Comparison of ENCODE assay signal across 8 cellular contexts in the genomic region with DNA sequence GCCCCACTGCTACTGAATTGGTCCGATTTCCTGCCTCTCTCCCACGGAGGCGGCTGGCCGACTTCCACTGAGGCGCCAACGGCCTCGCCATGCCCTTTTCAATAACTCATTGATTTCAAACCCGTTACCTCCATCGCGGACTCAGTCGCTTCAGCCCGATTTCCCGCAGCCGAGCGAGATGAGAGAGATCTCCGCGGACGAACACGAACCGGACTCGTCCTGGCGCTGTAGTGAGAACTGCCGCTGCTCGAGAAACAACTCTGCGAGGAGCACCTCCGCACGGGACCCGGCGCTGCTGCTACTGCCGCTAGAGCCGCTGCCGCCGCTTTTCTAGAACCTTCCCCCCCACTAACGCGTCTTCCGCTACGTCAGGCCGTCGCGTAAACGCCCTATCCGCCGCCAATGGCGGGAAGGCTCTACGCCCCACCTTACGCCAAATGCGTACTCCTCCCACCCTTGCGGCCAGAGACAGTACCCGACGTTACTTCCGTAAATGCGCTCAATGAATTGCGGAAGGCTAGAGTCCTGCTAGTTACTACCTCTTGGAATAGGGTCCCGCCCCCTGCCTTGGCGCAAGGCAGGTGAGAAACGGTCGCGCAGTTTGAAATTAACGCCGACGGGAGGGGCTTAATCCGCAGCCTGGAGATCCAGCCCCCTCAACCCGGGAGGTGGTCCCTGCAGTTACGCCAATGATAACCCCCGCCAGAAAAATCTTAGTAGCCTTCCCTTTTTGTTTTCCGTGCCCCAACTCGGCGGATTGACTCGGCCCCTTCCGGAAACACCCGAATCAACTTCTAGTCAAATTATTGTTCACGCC. TPM values are rescaled to one million over a fixed set of nuclear protein-coding genes. Genes with fewer than 3 reads are reported as not detected.
DNase-seq lines count a peak whose midpoint lies in the region; ATAC-seq and TF ChIP-seq lines count a peak whose summit lies in the region.

A gene (minus strand): TSS at position 303 of the 817 bp plus-strand sequence. CDS start 169 bp downstream, at position 134.

- TF ChIP-seq POLR2A in GM19099 (IDR thresholded peaks at IDR 0.05; ENCODE audit: extremely low read depth, insufficient read length, low read depth), result peak; percentile 100

- H3K4me3 ChIP-seq in AG10803 (ENCODE audit: low read length), result peak within 1 kb of the TSS; percentile 95

- ATAC-seq in HG03432 (IDR thresholded peaks at IDR 0.05; ENCODE audit: unreplicated experiment), result peak; percentile 64

- TF ChIP-seq CTCF in AG10803 (conservative IDR thresholded peaks at IDR 0.05; ENCODE audit: low read length), result no peak; the same call in 1 of the 2 replicates

- DNase-seq in AG10803 (ENCODE audit: low read depth), result peak; percentile 95
- peak; percentile 97 for DNase-seq in NCI-H510A (lab: John Stamatoyannopoulos, UW)
- DNase-seq in activated CD4-positive, alpha-beta T cell treated with anti-CD3 and anti-CD28 coated beads for 1 hour, result peak; percentile 98
- DNase-seq in cerebellum (ENCODE audit: low spot score), result peak; percentile 91
- DNase-seq in islet precursor cell, result peak; percentile 98
- peak; percentile 93 to 99 (median 95) for DNase-seq in stimulated activated CD4-positive, alpha-beta T cell treated with anti-CD3 and anti-CD28 coated beads, Interleukin-12 subunit alpha, Interleukin-12 subunit beta, amount 100 ng/mL, for 48 hours (ENCODE audit: low read depth in 2 of 3, low spot score in 1 of 3)

RNA-seq across cellular contexts. Expression of the gene that starts here (rescaled TPM):
- 193 TPM for total RNA-seq in cerebellum

Comparison
In these comparisons a context has a peak if more than half of its experiments do, and no peak if none do; other contexts are left out.
1. Peak in every context shown above with its lines: DNase-seq, ATAC-seq and H3K4me3 ChIP-seq.